Comparison of ENCODE assay signal across 11 cellular contexts in the genomic region with DNA sequence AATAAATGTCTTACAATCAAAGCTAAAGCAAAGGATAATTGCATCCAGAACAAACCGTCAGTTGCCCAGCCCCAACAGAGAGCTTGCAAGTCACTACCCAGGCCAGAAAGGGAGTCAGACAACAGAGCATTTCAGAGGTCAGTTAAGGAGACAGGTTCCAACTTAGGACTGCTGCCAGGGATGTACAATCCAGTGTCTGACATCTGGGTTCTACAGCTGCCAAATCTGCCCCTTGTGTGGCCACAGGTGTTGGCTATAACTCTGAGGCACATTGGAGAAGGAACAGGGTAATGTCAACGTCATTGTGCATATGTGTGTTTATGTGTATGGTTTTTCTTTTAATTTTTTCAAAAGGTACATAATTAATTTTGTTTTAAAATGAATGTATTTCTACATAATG.
"Had no signal": no experiment of that assay in that cellular context is flagged by ENCODE, and none has a peak within 500 bp of the region (broad histone marks: within the 10 kb centered on the region; RNA-seq: fewer than 3 reads in every experiment).

No MANE protein-coding gene starts in this region.

- H3K36me3 ChIP-seq: heart left ventricle, left lung, tibial nerve, uterus had no signal

- DNase-seq: activated CD4-positive, alpha-beta T cell treated with anti-CD3 and anti-CD28 coated beads for 36 hours; activated CD4-positive, alpha-beta T cell treated with anti-CD3 and anti-CD28 coated beads, Interleukin-2, amount 50 U/mL, for 48 hours; activated T-cell treated with anti-CD3 and anti-CD28 coated beads for 4 hours; effector CD4-positive, alpha-beta T cell; heart left ventricle; left lung; mammary epithelial cell; stimulated activated CD4-positive, alpha-beta T cell treated with anti-CD3 and anti-CD28 coated beads, Interleukin-2, amount 100 ng/mL, for 24 hours; uterus had no signal

- H3K9me3 ChIP-seq: gastroesophageal sphincter, left lung, tibial nerve, uterus had no signal

- H3K4me3 ChIP-seq: gastroesophageal sphincter, heart left ventricle, left lung, tibial nerve, uterus had no signal

- H3K4me1 ChIP-seq: gastroesophageal sphincter, heart left ventricle, left lung, tibial nerve, uterus had no signal

- ATAC-seq: activated CD4-positive, alpha-beta T cell treated with anti-CD3 and anti-CD28 coated beads for 36 hours; gastroesophageal sphincter; heart left ventricle; left lung had no signal

- H3K27ac ChIP-seq: gastroesophageal sphincter, heart left ventricle, tibial nerve, uterus had no signal

- H3K27me3 ChIP-seq: gastroesophageal sphincter, heart left ventricle, left lung, tibial nerve, uterus had no signal
